In the genomic region with DNA sequence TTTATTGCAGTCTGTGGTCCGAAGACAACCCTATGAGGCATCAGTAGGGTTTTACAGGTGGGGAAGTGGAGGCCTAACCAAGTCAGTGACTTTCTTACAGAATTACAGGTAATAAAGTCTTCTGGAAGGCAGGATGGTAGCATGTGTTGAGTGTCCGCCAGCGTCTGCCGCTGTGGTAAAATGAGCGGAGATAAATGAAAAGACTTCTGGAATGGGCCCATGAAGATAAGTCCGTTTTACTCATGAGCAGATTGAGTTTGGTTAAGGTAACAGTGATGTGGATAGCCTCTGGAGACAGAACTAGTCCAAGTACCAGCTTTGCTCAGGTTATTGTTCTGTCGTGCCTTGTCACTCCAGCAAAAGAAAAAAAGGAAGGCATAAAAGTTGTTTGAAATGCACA, we compare ENCODE assay signal across 1 cellular context.
TF ChIP-seq lines count a peak whose summit lies in the region.

No MANE protein-coding gene starts in this region.

TF ChIP-seq in endothelial cell of umbilical vein, 7 proteins besides CTCF, POLR2A, EP300 and RAD21 (continued from another document):
- TF ChIP-seq, protein P1, sequence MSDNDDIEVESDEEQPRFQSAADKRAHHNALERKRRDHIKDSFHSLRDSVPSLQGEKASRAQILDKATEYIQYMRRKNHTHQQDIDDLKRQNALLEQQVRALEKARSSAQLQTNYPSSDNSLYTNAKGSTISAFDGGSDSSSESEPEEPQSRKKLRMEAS (IDR thresholded peaks at IDR 0.05; ENCODE audit: insufficient read depth, insufficient read length): no peak
